In the genomic region with DNA sequence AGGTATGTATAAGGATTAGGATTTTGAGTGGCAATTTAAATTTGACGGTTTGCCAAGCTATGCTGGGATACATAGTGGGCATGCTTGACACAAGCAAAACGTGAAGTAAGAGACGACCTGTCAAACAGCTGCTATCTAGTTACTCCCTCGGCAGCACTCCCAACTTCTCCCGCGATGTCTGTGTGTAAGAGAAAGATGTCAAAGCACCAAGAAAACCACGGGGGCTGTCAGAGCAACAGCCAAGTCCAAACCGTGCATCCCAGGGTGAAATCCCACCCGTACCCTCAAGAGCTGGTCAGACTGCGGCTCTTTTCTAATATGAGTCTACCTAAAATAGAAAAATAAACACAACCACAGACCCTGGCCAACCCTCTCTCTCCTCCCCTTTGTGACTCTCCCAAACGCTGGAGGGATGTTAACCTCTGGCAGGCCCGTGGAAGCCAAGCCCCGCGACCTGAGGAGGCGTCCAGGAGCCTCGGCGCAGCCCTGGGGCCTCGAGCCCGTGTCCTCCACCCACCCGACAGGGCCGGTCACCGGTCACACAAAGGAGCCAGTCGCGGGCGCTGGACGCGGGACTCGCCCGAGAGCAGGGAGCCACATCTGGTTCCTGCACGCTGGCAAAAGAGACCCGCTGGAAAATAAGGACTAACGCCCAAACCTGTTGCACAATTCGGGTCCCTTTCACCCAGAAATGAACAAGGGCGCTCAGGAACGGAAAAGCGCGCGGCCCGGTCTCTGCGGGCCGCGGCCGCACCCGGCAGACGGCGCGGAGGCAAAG, we compare ENCODE assay signal across 8 cellular contexts. TPM values are rescaled to one million over a fixed set of nuclear protein-coding genes. Genes with fewer than 3 reads are reported as not detected.
A peak's percentile ranks its signal among the peaks of the same experiment; 100 is the strongest.
DNase-seq lines count a peak whose midpoint lies in the region; ATAC-seq, FAIRE-seq and TF ChIP-seq lines count a peak whose summit lies in the region.

No MANE protein-coding gene starts in this region.

- peak overlapping the region; percentile 49 for H3K18ac ChIP-seq in trophoblast cell (ENCODE audit: low read length)

- H4K12ac ChIP-seq in trophoblast cell (ENCODE audit: low read depth, low read length), result peak overlapping the region; percentile 27

- H3K4me1 ChIP-seq in CD4-positive, alpha-beta memory T cell (ENCODE audit: insufficient read depth, low read length), result peaks cover 10% of the 10 kb centered on the region
- H3K4me1 ChIP-seq in OCI-LY7 (ENCODE audit: insufficient read depth, low read length, poor library complexity, severe bottlenecking), result peaks cover 10% of the 10 kb centered on the region
- H3K4me1 ChIP-seq in trophoblast cell (ENCODE audit: control insufficient read depth in 1 of 2, insufficient read depth in 2 of 2, low read length in 2 of 2), result peaks cover 4 to 6% of the 10 kb centered on the region in 2 experiments

- FAIRE-seq in GM19239 (lab: Jason Lieb, UNC), result peak; percentile 84

- peak overlapping the region; percentile 89 for H3K9ac ChIP-seq in trophoblast cell (ENCODE audit: low read length)

- peak overlapping the region in 1 of 2 donors; percentile 51 for H3K4me3 ChIP-seq in CD4-positive, alpha-beta memory T cell (ENCODE audit: low read length in 2 of 2)
- H3K4me3 ChIP-seq in OCI-LY7 (ENCODE audit: low read depth, low read length, poor library complexity, severe bottlenecking), result peak overlapping the region; percentile 74
- H3K4me3 ChIP-seq in trophoblast cell (ENCODE audit: low read depth, low read length), result peak overlapping the region; percentile 77

- H2BK120ac ChIP-seq in trophoblast cell (ENCODE audit: insufficient read depth, low read length, poor library complexity), result peak overlapping the region; percentile 36

- peak in 2 of 5 donors; percentile 3 to 39 for DNase-seq in CD4-positive, alpha-beta memory T cell
- DNase-seq in GM19239 (ENCODE audit: insufficient read length, low spot score), result peak; percentile 46
- DNase-seq in OCI-LY7 (ENCODE audit: low spot score), result peak; percentile 19
- peak; percentile 67 for DNase-seq in left ventricle myocardium superior
- DNase-seq in trophoblast cell, result peak; percentile 32 to 59
- no peak for DNase-seq in central memory CD4-positive, alpha-beta T cell

- H3K14ac ChIP-seq in trophoblast cell (ENCODE audit: low read length), result peak overlapping the region; percentile 4

- H3K36me3 ChIP-seq in CD4-positive, alpha-beta memory T cell (ENCODE audit: insufficient read depth, low read length), result no peaks in the 10 kb centered on the region
- H3K36me3 ChIP-seq in OCI-LY7 (ENCODE audit: insufficient read depth, low read length) (no peaks in the 10 kb centered on the region), trophoblast cell (ENCODE audit: control insufficient read depth in 1 of 2, insufficient read depth in 2 of 2, low read length in 2 of 2) (no peaks in the 10 kb centered on the region)

- intact Hi-C loops in CD4-positive, alpha-beta memory T cell (cut with micrococcal nuclease), result loop anchor here (1.0 to 10.0 kb wide), 3 partner anchors 10 to 49 kb away; no protein-coding TSS in a partner anchor
- intact Hi-C loops in OCI-LY7 (cut with micrococcal nuclease; ENCODE audit: unreplicated experiment) (no loop called here), left ventricle myocardium superior (cut with micrococcal nuclease) (no loop called here)

- H3K36me3 Mint-ChIP-seq in CD4-positive, alpha-beta memory T cell, result no peaks in the 10 kb centered on the region

- H3K27me3 Mint-ChIP-seq in CD4-positive, alpha-beta memory T cell, result peaks cover 10 to 20% of the 10 kb centered on the region in 2 donors

- H2BK5ac ChIP-seq in trophoblast cell (ENCODE audit: low read depth, low read length, poor library complexity), result no peak overlapping the region

- no CpG with 5 or more reads among the region's 47 CpGs for WGBS in trophoblast cell (ENCODE audit: extremely low coverage, insufficient coverage, insufficient read length)

- peak overlapping the region in 4 of 7 donors; percentile 52 to 85 (median 72) for H3K27ac Mint-ChIP-seq in CD4-positive, alpha-beta memory T cell

- no peaks in the 10 kb centered on the region for H3K27me3 ChIP-seq in CD4-positive, alpha-beta memory T cell (ENCODE audit: insufficient read depth, low read length)
- no peaks in the 10 kb centered on the region for H3K27me3 ChIP-seq in trophoblast cell (ENCODE audit: insufficient read depth, low read length)

- H3K4me2 ChIP-seq in OCI-LY7 (ENCODE audit: low read length) (peak overlapping the region; percentile 80), trophoblast cell (ENCODE audit: low read length) (peak overlapping the region; percentile 71)

- no peak overlapping the region for H3K23ac ChIP-seq in trophoblast cell (ENCODE audit: low read length)

- H2BK12ac ChIP-seq in trophoblast cell (ENCODE audit: low read length), result no peak overlapping the region

- peaks cover 0 to 4% (median 0%) of the 10 kb centered on the region in 8 donors for H3K9me3 Mint-ChIP-seq in CD4-positive, alpha-beta memory T cell

- H3K79me1 ChIP-seq in trophoblast cell (ENCODE audit: low read length), result peaks cover 5% of the 10 kb centered on the region

- H3K4me1 Mint-ChIP-seq in CD4-positive, alpha-beta memory T cell, result peaks cover 4 to 21% (median 13%) of the 10 kb centered on the region in 4 donors

- H3K4ac ChIP-seq in trophoblast cell (ENCODE audit: low read depth, low read length), result no peak overlapping the region

- H3K4me3 Mint-ChIP-seq in CD4-positive, alpha-beta memory T cell, result peak overlapping the region; percentile 66 to 90 (median 83)

- peak; percentile 35 for ATAC-seq in HG03342 (IDR thresholded peaks at IDR 0.05; ENCODE audit: unreplicated experiment)
- ATAC-seq in left ventricle myocardium superior, result peak; percentile 59

- CTCF ChIA-PET in CD4-positive, alpha-beta memory T cell (lab: Charles Lee; ENCODE audit: partially characterized antibody), result interaction anchor here (1.3 kb wide), 1 partner anchor 45 kb away, joined by 3 read pairs; no protein-coding TSS in a partner anchor
- CTCF ChIA-PET in OCI-LY7 (lab: Charles Lee; ENCODE audit: unreplicated experiment), result no interaction called here

- peak overlapping the region; percentile 31 for H4K8ac ChIP-seq in trophoblast cell (ENCODE audit: low read depth, low read length)

- H3K79me2 ChIP-seq in OCI-LY7 (ENCODE audit: insufficient read depth, low read depth, low read length), result no peaks in the 10 kb centered on the region
- H3K79me2 ChIP-seq in trophoblast cell (ENCODE audit: control insufficient read depth, insufficient read depth, low read length, poor library complexity), result peaks cover 2% of the 10 kb centered on the region

- no peaks in the 10 kb centered on the region for H3K9me2 ChIP-seq in OCI-LY7 (ENCODE audit: insufficient read depth, low read length)

- no peaks in the 10 kb centered on the region for H4K20me1 ChIP-seq in OCI-LY7 (ENCODE audit: insufficient read depth, low read length)

- peak overlapping the region; percentile 16 for H4K91ac ChIP-seq in trophoblast cell (ENCODE audit: low read depth, low read length)

- POLR2A ChIA-PET in CD4-positive, alpha-beta memory T cell (lab: Charles Lee; ENCODE audit: partially characterized antibody), result no interaction called here
- POLR2A ChIA-PET in OCI-LY7 (lab: Charles Lee), result interaction anchor here (0.7 to 2.0 kb wide), 5 partner anchors 8 to 142 kb away, joined by 3 to 5 read pairs (median 3); no protein-coding TSS in a partner anchor

- H2AFZ ChIP-seq in OCI-LY7 (ENCODE audit: low read length) (peak overlapping the region; percentile 79), trophoblast cell (ENCODE audit: insufficient read depth, low read length, poor library complexity) (peak overlapping the region; percentile 2)

- no peak for TF ChIP-seq CTCF in OCI-LY7 (conservative IDR thresholded peaks at IDR 0.05; ENCODE audit: low read length)

- no peak overlapping the region for H2AK5ac ChIP-seq in trophoblast cell (ENCODE audit: low read length)

- BruUV-seq in OCI-LY7 (replicated peaks; lab: Mats Ljungman, UMichigan), result no TSS peak

- no peaks in the 10 kb centered on the region for H3K9me3 ChIP-seq in CD4-positive, alpha-beta memory T cell (ENCODE audit: control insufficient read depth in 1 of 2, low read length in 2 of 2)
- H3K9me3 ChIP-seq in OCI-LY7 (ENCODE audit: low read length), result peaks cover 6% of the 10 kb centered on the region; the same call in 1 of the 2 replicates
- no peaks in the 10 kb centered on the region for H3K9me3 ChIP-seq in trophoblast cell (ENCODE audit: insufficient read depth, low read depth, low read length)

- no peak overlapping the region for H3K27ac ChIP-seq in CD4-positive, alpha-beta memory T cell (ENCODE audit: low read depth, low read length)
- no peak overlapping the region for H3K27ac ChIP-seq in OCI-LY7 (ENCODE audit: low read depth, low read length, poor library complexity, severe bottlenecking)
- peak overlapping the region; percentile 59 for H3K27ac ChIP-seq in angular gyrus (ENCODE audit: low read depth, low read length)
- H3K27ac ChIP-seq in trophoblast cell (ENCODE audit: low read depth, low read length), result peak overlapping the region; percentile 48

RNA-seq across cellular contexts. Expression of gene SESTD1, which starts 1.0 kb away (rescaled TPM):
- total RNA-seq in CD4-positive, alpha-beta memory T cell, result 10 to 100 TPM; 11.5 to 11.9 TPM
- polyA plus RNA-seq in CD4-positive, alpha-beta memory T cell, result 1 to 10 TPM in 1 of 2 donors, under 1 TPM in 1; 0.81 to 2.5 TPM
- 3.2 and 3.6 TPM in 2 replicates for total RNA-seq in OCI-LY7 (2014; rRNA removed; shearing (Covaris generic))
- 14.6 and 21.4 TPM in 2 replicates for total RNA-seq in OCI-LY7 (2022)
- 33.7 TPM for total RNA-seq in left ventricle myocardium superior
- polyA plus RNA-seq in trophoblast cell (2013), result 84.1 and 90.7 TPM in 2 replicates

Comparison
In these comparisons a context has a peak if more than half of its experiments do, and no peak if none do; other contexts are left out.
1. H3K27ac ChIP-seq: peak in angular gyrus (single experiment) and trophoblast cell (single experiment); none in CD4-positive, alpha-beta memory T cell (single experiment) and OCI-LY7 (single experiment).